10 cellular contexts compared by ENCODE assay signal in genomic region chr4:168551945-168552695, GRCh38. TPM values are rescaled to one million over a fixed set of nuclear protein-coding genes. Genes with fewer than 3 reads are reported as not detected.
DNase-seq lines count a peak whose midpoint lies in the region; ATAC-seq and FAIRE-seq lines count a peak whose summit lies in the region.
"Had no signal": no experiment of that assay in that cellular context is flagged by ENCODE, and none has a peak within 500 bp of the region (broad histone marks: within the 10 kb centered on the region; RNA-seq: fewer than 3 reads in every experiment).

No MANE protein-coding gene starts in this region.

- H3K4me3 Mint-ChIP-seq in activated T-helper 17 cell treated with anti-CD3 and anti-CD28 coated beads, Interleukin-2, amount 50 U/mL, for 72 hours = no peak overlapping the region
- no peak overlapping the region for H3K4me3 Mint-ChIP-seq in naive thymus-derived CD8-positive, alpha-beta T cell
- H3K4me3 Mint-ChIP-seq: T-cell had no signal

- no peaks in the 10 kb centered on the region for H3K36me3 Mint-ChIP-seq in activated T-helper 17 cell treated with anti-CD3 and anti-CD28 coated beads, Interleukin-2, amount 50 U/mL, for 72 hours (ENCODE audit: low read depth)
- no peaks in the 10 kb centered on the region for H3K36me3 Mint-ChIP-seq in naive thymus-derived CD8-positive, alpha-beta T cell
- H3K36me3 Mint-ChIP-seq: T-cell had no signal

- FAIRE-seq in HTR-8/SVneo (lab: Jason Lieb, UNC) = peak; percentile 13

- peak; percentile 57 for ATAC-seq in activated T-helper 17 cell treated with anti-CD3 and anti-CD28 coated beads, Interleukin-2, amount 50 U/mL, for 72 hours (replicated peaks)
- peak; percentile 61 to 68 for ATAC-seq in naive thymus-derived CD8-positive, alpha-beta T cell
- no peak for ATAC-seq in HG03039 (IDR thresholded peaks at IDR 0.05; ENCODE audit: unreplicated experiment)
- no peak for ATAC-seq in HG03354 (IDR thresholded peaks at IDR 0.05; ENCODE audit: poor library complexity, severe bottlenecking, unreplicated experiment)

- POLR2A ChIA-PET in naive thymus-derived CD8-positive, alpha-beta T cell (lab: Charles Lee) = no interaction called here

- H3K4me1 Mint-ChIP-seq in activated T-helper 17 cell treated with anti-CD3 and anti-CD28 coated beads, Interleukin-2, amount 50 U/mL, for 72 hours = no peaks in the 10 kb centered on the region
- no peaks in the 10 kb centered on the region for H3K4me1 Mint-ChIP-seq in naive thymus-derived CD8-positive, alpha-beta T cell
- H3K4me1 Mint-ChIP-seq: T-cell had no signal

- no peaks in the 10 kb centered on the region for H3K9me3 Mint-ChIP-seq in activated T-helper 17 cell treated with anti-CD3 and anti-CD28 coated beads, Interleukin-2, amount 50 U/mL, for 72 hours
- H3K9me3 Mint-ChIP-seq in naive thymus-derived CD8-positive, alpha-beta T cell = no peaks in the 10 kb centered on the region
- H3K9me3 Mint-ChIP-seq: T-cell had no signal

- DNase-seq in NCI-H82 (lab: John Stamatoyannopoulos, UW) (peak; percentile 14), NCI-H82 treated with DMSO at 0.1 percent for 48 hours (lab: John Stamatoyannopoulos, UW; ENCODE audit: unreplicated experiment) (no peak), HTR-8/SVneo (ENCODE audit: insufficient read length, low spot score) (no peak), LoVo (ENCODE audit: low spot score) (no peak)
- DNase-seq in naive thymus-derived CD8-positive, alpha-beta T cell = peak in 3 of 10 donors; percentile 4 to 35 (median 26)
- DNase-seq: substantia nigra had no signal

- no peak overlapping the region for H3K27ac Mint-ChIP-seq in activated T-helper 17 cell treated with anti-CD3 and anti-CD28 coated beads, Interleukin-2, amount 50 U/mL, for 72 hours
- H3K27ac Mint-ChIP-seq in naive thymus-derived CD8-positive, alpha-beta T cell = peak overlapping the region in 1 of 10 donors; percentile 31
- H3K27ac Mint-ChIP-seq: T-cell had no signal

- H3K27me3 Mint-ChIP-seq in activated T-helper 17 cell treated with anti-CD3 and anti-CD28 coated beads, Interleukin-2, amount 50 U/mL, for 72 hours = peaks cover 12% of the 10 kb centered on the region
- peaks cover 0 to 10% (median 3%) of the 10 kb centered on the region in 5 donors for H3K27me3 Mint-ChIP-seq in naive thymus-derived CD8-positive, alpha-beta T cell

RNA-seq across cellular contexts. Expression of gene PALLD, which starts 55.3 kb away (rescaled TPM):
- 10 to 100 TPM; 11.3 to 49.1 TPM for total RNA-seq in activated T-helper 17 cell treated with anti-CD3 and anti-CD28 coated beads, Interleukin-2, amount 50 U/mL, for 72 hours
- total RNA-seq in naive thymus-derived CD8-positive, alpha-beta T cell = under 1 TPM; 0.08 to 0.34 TPM
- polyA plus RNA-seq in naive thymus-derived CD8-positive, alpha-beta T cell = under 1 TPM in 1 of 3 donors, not detected in 2; 0.32 TPM

Comparison
In these comparisons a context has a peak if more than half of its experiments do, and no peak if none do; other contexts are left out.
1. ATAC-seq: peak in activated T-helper 17 cell treated with anti-CD3 and anti-CD28 coated beads, Interleukin-2, amount 50 U/mL, for 72 hours (single experiment) and naive thymus-derived CD8-positive, alpha-beta T cell (2 of 2); none in HG03039 (single experiment) and HG03354 (single experiment).
2. RNA of gene PALLD, which starts 55.3 kb away (total RNA-seq): 11.3 to 49.1 TPM in activated T-helper 17 cell treated with anti-CD3 and anti-CD28 coated beads, Interleukin-2, amount 50 U/mL, for 72 hours; 0.08 to 0.34 TPM in naive thymus-derived CD8-positive, alpha-beta T cell; every median in the first group is over 4 times any median in the second.